In genomic region chr15:63044077-63044644, GRCh38 we compare ENCODE assay signal across 9 cellular contexts. TPM values are rescaled to one million over a fixed set of nuclear protein-coding genes. Genes with fewer than 3 reads are reported as not detected.
DNase-seq lines count a peak whose midpoint lies in the region; ATAC-seq and TF ChIP-seq lines count a peak whose summit lies in the region.
"Had no signal": no experiment of that assay in that cellular context is flagged by ENCODE, and none has a peak within 500 bp of the region (broad histone marks: within the 10 kb centered on the region; RNA-seq: fewer than 3 reads in every experiment).

No MANE protein-coding gene starts in this region.

- no peak for ATAC-seq in GM21447 (IDR thresholded peaks at IDR 0.05; ENCODE audit: unreplicated experiment)

- no peak for DNase-seq in BE2C
- DNase-seq in RWPE1 (ENCODE audit: low spot score), result no peak
- DNase-seq in fibroblast of mammary gland (ENCODE audit: low read depth), result no peak
- no peak for DNase-seq in ecto neural progenitor cell (ENCODE audit: low spot score)
- no peak for DNase-seq in caudate nucleus (lab: John Stamatoyannopoulos, UW)
- no peak for DNase-seq in ureter (ENCODE audit: low spot score)
- DNase-seq: activated CD4-positive, CD25-positive, alpha-beta regulatory T cell had no signal

- H3K27me3 ChIP-seq in BE2C (no peaks in the 10 kb centered on the region), neutrophil (peaks cover 87% of the 10 kb centered on the region)

- H3K36me3 ChIP-seq in BE2C (peaks cover 7% of the 10 kb centered on the region; the same call in 1 of the 2 replicates), neutrophil (no peaks in the 10 kb centered on the region)

- no peaks in the 10 kb centered on the region for H3K9me3 ChIP-seq in BE2C
- H3K9me3 ChIP-seq in neutrophil, result no peaks in the 10 kb centered on the region

- CTCF ChIA-PET in RWPE1 (lab: Yijun Ruan, JAX), result interaction anchor here (0.5 to 0.6 kb wide), 3 partner anchors 209 to 790 kb away, joined by 3 to 4 read pairs (median 3); no protein-coding TSS in a partner anchor

- peak overlapping the region; percentile 48; the same call in 1 of the 2 replicates for H3K27ac ChIP-seq in RWPE1
- H3K27ac ChIP-seq in neutrophil, result no peak overlapping the region
- H3K27ac ChIP-seq in caudate nucleus (ENCODE audit: low read depth, low read length), result no peak overlapping the region

- H3K4me3 ChIP-seq in BE2C (ENCODE audit: low read depth, low read length) (peak overlapping the region; percentile 88), fibroblast of mammary gland (ENCODE audit: control insufficient read depth, low read depth, low read length) (peak overlapping the region; percentile 69), neutrophil (ENCODE audit: low read depth in 1 of 2, low read length in 1 of 2) (peak overlapping the region; percentile 56 to 63)

- TF ChIP-seq CTCF in BE2C (IDR thresholded peaks at IDR 0.05; ENCODE audit: low read depth, low read length) (no peak), RWPE1 (conservative IDR thresholded peaks at IDR 0.05; ENCODE audit: low read depth) (no peak), fibroblast of mammary gland (conservative IDR thresholded peaks at IDR 0.05; ENCODE audit: control insufficient read depth, insufficient read depth, low read depth, low read length) (no peak), neutrophil (IDR thresholded peaks at IDR 0.05) (no peak)

- H3K4me1 ChIP-seq in BE2C (peaks cover 14% of the 10 kb centered on the region), neutrophil (ENCODE audit: control insufficient read depth in 1 of 2, insufficient read depth in 1 of 2, low read depth in 1 of 2, low read length in 1 of 2) (peaks cover 26 to 55% of the 10 kb centered on the region in 2 experiments)

- POLR2A ChIA-PET in RWPE1 (lab: Yijun Ruan, JAX; ENCODE audit: low non-redundant PET), result interaction anchor here (0.6 to 0.7 kb wide), 2 partner anchors 116 to 243 kb away, joined by 3 read pairs; no protein-coding TSS in a partner anchor

RNA-seq across cellular contexts. Expression of gene TPM1, which starts 1.6 kb away (rescaled TPM):
- 148 TPM for polyA plus RNA-seq in BE2C (2012; ENCODE audit: insufficient read depth, insufficient read length, low read depth)
- 737 TPM for total RNA-seq in ureter
